Comparison of ENCODE assay signal across 16 cellular contexts in the genomic region with DNA sequence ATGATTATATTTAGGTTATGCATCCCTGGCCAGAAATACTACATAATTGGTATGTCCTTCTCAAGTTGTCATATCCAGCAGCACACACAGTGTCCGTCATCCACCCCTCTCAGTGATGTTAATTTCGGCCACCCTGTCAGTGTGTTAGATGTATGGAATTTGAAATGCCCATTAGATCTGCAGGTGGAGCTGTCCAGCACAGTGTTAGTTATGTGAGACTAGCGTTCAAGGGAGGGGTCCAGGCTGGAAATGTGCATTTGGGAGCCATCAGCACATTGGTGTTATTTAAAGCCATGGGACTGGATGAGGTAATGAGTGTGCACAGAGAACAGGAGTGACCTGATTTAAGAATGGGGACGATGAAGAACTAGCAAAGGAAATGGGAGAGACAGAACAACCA. TPM values are rescaled to one million over a fixed set of nuclear protein-coding genes. Genes with fewer than 3 reads are reported as not detected.
DNase-seq lines count a peak whose midpoint lies in the region; ATAC-seq and TF ChIP-seq lines count a peak whose summit lies in the region.
"Had no signal": no experiment of that assay in that cellular context is flagged by ENCODE, and none has a peak within 500 bp of the region (broad histone marks: within the 10 kb centered on the region; RNA-seq: fewer than 3 reads in every experiment).

No MANE protein-coding gene starts in this region.

- POLR2A ChIA-PET in CD8-positive, alpha-beta T cell (lab: Charles Lee) = no interaction called here
- POLR2A ChIA-PET in HCT116 (lab: Charles Lee) = no interaction called here

- TF ChIP-seq CTCF in CD8-positive, alpha-beta T cell (IDR thresholded peaks at IDR 0.05) = no peak
- no peak for TF ChIP-seq CTCF in HCT116 (IDR thresholded peaks at IDR 0.05 in 2 of 3, conservative IDR thresholded peaks at IDR 0.05 in 1 of 3; ENCODE audit: borderline replicate concordance in 1 of 3, insufficient read depth in 1 of 3, low read depth in 2 of 3, low read length in 2 of 3)
- no peak for TF ChIP-seq CTCF in foreskin fibroblast (IDR thresholded peaks at IDR 0.05; ENCODE audit: low read depth, low read length)

- no peak overlapping the region for H2BK5ac ChIP-seq in trophoblast cell (ENCODE audit: low read depth, low read length, poor library complexity)

- H3K4me3 ChIP-seq in CD8-positive, alpha-beta T cell (ENCODE audit: low read depth, low read length) = no peak overlapping the region
- H3K4me3 ChIP-seq in HCT116 (replicated peaks in 1 of 2; ENCODE audit: low read depth in 1 of 2, low read length in 2 of 2) (no peak overlapping the region), trophoblast cell (ENCODE audit: low read depth, low read length) (no peak overlapping the region), foreskin fibroblast (ENCODE audit: low read depth in 1 of 2, low read length in 2 of 2) (no peak overlapping the region)
- H3K4me3 ChIP-seq: BLaER1 treated with 17β-estradiol and CSF1 and Interleukin-3, amounts not matched to agents 10 nM and 100 nM had no signal

- H3K23ac ChIP-seq in trophoblast cell (ENCODE audit: low read length) = no peak overlapping the region

- H4K20me1 ChIP-seq in HCT116 (ENCODE audit: insufficient read depth) = no peaks in the 10 kb centered on the region
- H4K20me1 ChIP-seq: BLaER1 treated with 17β-estradiol and CSF1 and Interleukin-3, amounts not matched to agents 10 nM and 100 nM had no signal

- H3K9ac ChIP-seq in HCT116 (ENCODE audit: low read length) = no peak overlapping the region
- peak overlapping the region; percentile 15 for H3K9ac ChIP-seq in trophoblast cell (ENCODE audit: low read length)
- H3K9ac ChIP-seq: BLaER1 treated with 17β-estradiol and CSF1 and Interleukin-3, amounts not matched to agents 10 nM and 100 nM had no signal

- no peaks in the 10 kb centered on the region for H3K27me3 Mint-ChIP-seq in CD8-positive, alpha-beta T cell (ENCODE audit: low read depth)
- no peaks in the 10 kb centered on the region for H3K27me3 Mint-ChIP-seq in activated T-helper 17 cell treated with anti-CD3 and anti-CD28 coated beads, Interleukin-2, amount 50 U/mL, for 72 hours
- H3K27me3 Mint-ChIP-seq: CD4-positive, CD25-positive, alpha-beta regulatory T cell had no signal

- peaks cover 5% of the 10 kb centered on the region for H3K9me3 Mint-ChIP-seq in CD8-positive, alpha-beta T cell
- H3K9me3 Mint-ChIP-seq in activated T-helper 17 cell treated with anti-CD3 and anti-CD28 coated beads, Interleukin-2, amount 50 U/mL, for 72 hours = no peaks in the 10 kb centered on the region

- H2AFZ ChIP-seq in HCT116 (ENCODE audit: low read depth, low read length, poor library complexity, severe bottlenecking) = no peak overlapping the region
- no peak overlapping the region for H2AFZ ChIP-seq in trophoblast cell (ENCODE audit: insufficient read depth, low read length, poor library complexity)

- H3K4me2 ChIP-seq in HCT116 (ENCODE audit: low read length) (no peak overlapping the region), trophoblast cell (ENCODE audit: low read length) (no peak overlapping the region)
- H3K4me2 ChIP-seq: BLaER1 treated with 17β-estradiol and CSF1 and Interleukin-3, amounts not matched to agents 10 nM and 100 nM had no signal

- no CpG with 5 or more reads among the region's 4 CpGs for WGBS in trophoblast cell (ENCODE audit: extremely low coverage, insufficient coverage, insufficient read length)

- H3K4me1 ChIP-seq in CD8-positive, alpha-beta T cell (ENCODE audit: insufficient read depth, low read length) = no peaks in the 10 kb centered on the region
- H3K4me1 ChIP-seq in HCT116 (ENCODE audit: control insufficient read depth in 1 of 2, insufficient read depth in 2 of 2, low read length in 2 of 2) = no peaks in the 10 kb centered on the region
- no peaks in the 10 kb centered on the region for H3K4me1 ChIP-seq in trophoblast cell (ENCODE audit: control insufficient read depth in 1 of 2, insufficient read depth in 2 of 2, low read length in 2 of 2)
- H3K4me1 ChIP-seq: BLaER1 treated with 17β-estradiol and CSF1 and Interleukin-3, amounts not matched to agents 10 nM and 100 nM had no signal

- no peak overlapping the region for H2BK12ac ChIP-seq in trophoblast cell (ENCODE audit: low read length)

- H3K9me3 ChIP-seq in CD8-positive, alpha-beta T cell (ENCODE audit: low read length) = no peaks in the 10 kb centered on the region
- H3K9me3 ChIP-seq in HCT116 (ENCODE audit: control insufficient read depth in 1 of 2, insufficient read depth in 1 of 2, low read depth in 1 of 2, low read length in 2 of 2) = no peaks in the 10 kb centered on the region
- H3K9me3 ChIP-seq in trophoblast cell (ENCODE audit: insufficient read depth, low read depth, low read length) = peaks cover 4% of the 10 kb centered on the region

- H3K4ac ChIP-seq in trophoblast cell (ENCODE audit: low read depth, low read length) = no peak overlapping the region

- no peaks in the 10 kb centered on the region for H3K4me1 Mint-ChIP-seq in CD8-positive, alpha-beta T cell (ENCODE audit: low read depth)
- peaks cover 11% of the 10 kb centered on the region for H3K4me1 Mint-ChIP-seq in activated T-helper 17 cell treated with anti-CD3 and anti-CD28 coated beads, Interleukin-2, amount 50 U/mL, for 72 hours

- H3K79me2 ChIP-seq in HCT116 (ENCODE audit: insufficient read depth, low read length) (no peaks in the 10 kb centered on the region), trophoblast cell (ENCODE audit: control insufficient read depth, insufficient read depth, low read length, poor library complexity) (no peaks in the 10 kb centered on the region)

- H3K27ac ChIP-seq in CD8-positive, alpha-beta T cell (ENCODE audit: low read depth, low read length) = no peak overlapping the region
- H3K27ac ChIP-seq in HCT116 (ENCODE audit: low read depth, low read length) (no peak overlapping the region), trophoblast cell (ENCODE audit: low read depth, low read length) (no peak overlapping the region)
- H3K27ac ChIP-seq: BLaER1 treated with 17β-estradiol and CSF1 and Interleukin-3, amounts not matched to agents 10 nM and 100 nM; HL-60 had no signal

- ATAC-seq in CD8-positive, alpha-beta T cell = no peak
- ATAC-seq in HCT116 (no peak), GM18907 (IDR thresholded peaks at IDR 0.05; ENCODE audit: unreplicated experiment) (no peak), HG03025 (IDR thresholded peaks at IDR 0.05; ENCODE audit: low FRiP score, unreplicated experiment) (no peak)
- no peak for ATAC-seq in activated T-helper 17 cell treated with anti-CD3 and anti-CD28 coated beads, Interleukin-2, amount 50 U/mL, for 72 hours (replicated peaks)

- peaks cover 40% of the 10 kb centered on the region for H3K36me3 ChIP-seq in CD8-positive, alpha-beta T cell (ENCODE audit: insufficient read depth, low read length)
- H3K36me3 ChIP-seq in HCT116 (ENCODE audit: control insufficient read depth in 1 of 2, insufficient read depth in 2 of 2, low read length in 2 of 2) (peaks cover 27 to 38% of the 10 kb centered on the region in 2 experiments), trophoblast cell (ENCODE audit: control insufficient read depth in 1 of 2, insufficient read depth in 2 of 2, low read length in 2 of 2) (peaks cover 8 to 26% of the 10 kb centered on the region in 2 experiments)

- no peak overlapping the region for H3K14ac ChIP-seq in trophoblast cell (ENCODE audit: low read length)

- DNase-seq in CD8-positive, alpha-beta T cell = no peak
- no peak for DNase-seq in HCT116 (ENCODE audit: low read depth, low spot score)
- DNase-seq in trophoblast cell = no peak
- no peak for DNase-seq in foreskin fibroblast
- DNase-seq in activated T-cell treated with anti-CD3 and anti-CD28 coated beads, Interleukin-2, amount 50 U/mL, for 48 hours = no peak
- DNase-seq: ACHN; Calu3; CD4-positive, CD25-positive, alpha-beta regulatory T cell; DMS 273 treated with DMSO at 0.1 percent for 48 hours; H7; KBM-7 had no signal

- H2AK5ac ChIP-seq in trophoblast cell (ENCODE audit: low read length) = no peak overlapping the region

- peak overlapping the region; percentile 24 for H3K27ac Mint-ChIP-seq in CD8-positive, alpha-beta T cell
- H3K27ac Mint-ChIP-seq in activated T-helper 17 cell treated with anti-CD3 and anti-CD28 coated beads, Interleukin-2, amount 50 U/mL, for 72 hours = peak overlapping the region; percentile 15

- CTCF ChIA-PET in CD8-positive, alpha-beta T cell (lab: Charles Lee) = no interaction called here
- CTCF ChIA-PET in HCT116 (lab: Charles Lee) = no interaction called here

- BruUV-seq in HCT116 (replicated peaks; lab: Mats Ljungman, UMichigan) = no TSS peak

- H3K9me2 ChIP-seq in HCT116 (ENCODE audit: insufficient read depth) = no peaks in the 10 kb centered on the region

- no peak for TF ChIP-seq POLR2A in HCT116 (IDR thresholded peaks at IDR 0.05; ENCODE audit: borderline replicate concordance, extremely low read depth, insufficient read depth, insufficient read length)

- H3K36me3 Mint-ChIP-seq in CD8-positive, alpha-beta T cell = peaks cover 91% of the 10 kb centered on the region
- H3K36me3 Mint-ChIP-seq in activated T-helper 17 cell treated with anti-CD3 and anti-CD28 coated beads, Interleukin-2, amount 50 U/mL, for 72 hours (ENCODE audit: low read depth) = no peaks in the 10 kb centered on the region

- RAD21 ChIA-PET in HCT116 (lab: Charles Lee; ENCODE audit: low non-redundant PET in 1 of 2, low total read pairs in 2 of 2, uncharacterized antibody in 2 of 2, unreplicated experiment in 2 of 2) = no interaction called here

- no peak overlapping the region for H4K8ac ChIP-seq in trophoblast cell (ENCODE audit: low read depth, low read length)

- H3K4me3 Mint-ChIP-seq in CD8-positive, alpha-beta T cell = no peak overlapping the region
- no peak overlapping the region for H3K4me3 Mint-ChIP-seq in activated T-helper 17 cell treated with anti-CD3 and anti-CD28 coated beads, Interleukin-2, amount 50 U/mL, for 72 hours
- H3K4me3 Mint-ChIP-seq: CD4-positive, CD25-positive, alpha-beta regulatory T cell had no signal

- no peak overlapping the region for H4K12ac ChIP-seq in trophoblast cell (ENCODE audit: low read depth, low read length)

- H3K79me1 ChIP-seq in trophoblast cell (ENCODE audit: low read length) = no peaks in the 10 kb centered on the region

- H3K18ac ChIP-seq in trophoblast cell (ENCODE audit: low read length) = no peak overlapping the region

- no peak overlapping the region for H2BK120ac ChIP-seq in trophoblast cell (ENCODE audit: insufficient read depth, low read length, poor library complexity)

- TF ChIP-seq RAD21 in HCT116 (IDR thresholded peaks at IDR 0.05; ENCODE audit: low read depth) = no peak

- no peaks in the 10 kb centered on the region for H3K27me3 ChIP-seq in CD8-positive, alpha-beta T cell (ENCODE audit: insufficient read depth, low read length)
- H3K27me3 ChIP-seq in HCT116 (ENCODE audit: insufficient read depth, low read length) (no peaks in the 10 kb centered on the region), trophoblast cell (ENCODE audit: insufficient read depth, low read length) (no peaks in the 10 kb centered on the region)
- H3K27me3 ChIP-seq: BLaER1 treated with 17β-estradiol and CSF1 and Interleukin-3, amounts not matched to agents 10 nM and 100 nM had no signal

- H4K91ac ChIP-seq in trophoblast cell (ENCODE audit: low read depth, low read length) = no peak overlapping the region

- intact Hi-C loops in CD8-positive, alpha-beta T cell (cut with DNase I, micrococcal nuclease) = no loop called here
- intact Hi-C loops in HCT116 (cut with micrococcal nuclease) = no loop called here

RNA-seq across cellular contexts. Expression of a gene that starts 22.4 kb away (rescaled TPM):
- total RNA-seq in CD8-positive, alpha-beta T cell = 10 to 100 TPM; 28.0 to 30.5 TPM
- total RNA-seq in HCT116 (2021; ENCODE audit: unreplicated experiment) = 29.2 TPM
- 5.9 and 9.0 TPM in 2 replicates for polyA plus RNA-seq in HCT116 (2012)
- total RNA-seq in activated T-helper 17 cell treated with anti-CD3 and anti-CD28 coated beads, Interleukin-2, amount 50 U/mL, for 72 hours = 10 to 100 TPM; 34.9 to 54.4 TPM
- polyA plus RNA-seq in trophoblast cell (2013) = 25.7 and 26.7 TPM in 2 replicates
